Comparison of ENCODE assay signal across 1 cellular context in the genomic region with DNA sequence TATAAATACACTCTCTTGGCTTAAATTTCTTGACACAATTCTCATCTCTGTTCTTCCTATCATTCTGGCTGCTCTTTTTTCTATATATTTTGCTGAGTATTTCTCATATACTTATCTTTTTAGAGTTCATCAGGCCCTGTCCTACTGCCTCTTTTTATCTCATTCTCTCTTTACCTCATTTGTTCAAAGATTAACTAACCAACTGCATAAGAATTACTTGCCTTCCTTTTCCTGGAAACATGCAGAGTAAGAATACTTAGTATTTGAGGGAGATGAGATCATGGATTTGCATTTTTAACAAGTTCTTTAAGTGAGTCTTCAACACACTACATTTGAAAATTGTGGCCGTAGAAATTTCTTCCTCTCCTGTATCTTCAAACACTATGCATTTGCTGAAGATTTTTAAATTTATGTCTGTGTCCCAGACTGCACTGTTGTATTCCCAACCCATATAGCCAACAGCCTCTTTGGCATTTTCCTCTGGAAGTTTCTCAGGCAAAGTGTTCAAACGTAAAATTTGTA.
TF ChIP-seq lines count a peak whose summit lies in the region.

No MANE protein-coding gene starts in this region.

TF ChIP-seq in K562, 482 proteins besides CTCF, POLR2A, EP300 and RAD21 (continues in another document):
- TF ChIP-seq RBM22 (IDR thresholded peaks at IDR 0.05; ENCODE audit: low read depth, low read length, poor library complexity, severe bottlenecking) (no peak), ZC3H11A (IDR thresholded peaks at IDR 0.05; ENCODE audit: low read depth, low read length) (no peak), NFXL1 (CRISPR knock-in tag; IDR thresholded peaks at IDR 0.05) (no peak), CHD7 (IDR thresholded peaks at IDR 0.05; ENCODE audit: low read depth, low read length) (no peak), PPARD (CRISPR knock-in tag; IDR thresholded peaks at IDR 0.05) (no peak), BCL6 (CRISPR knock-in tag; IDR thresholded peaks at IDR 0.05) (0 out of 2 replicates have a peak, but pooled peaks have one; percentile 29), THRA (IDR thresholded peaks at IDR 0.05) (no peak), ZNF232 (CRISPR knock-in tag; IDR thresholded peaks at IDR 0.05) (no peak), TCF3 (CRISPR knock-in tag; IDR thresholded peaks at IDR 0.05) (peak; percentile 77), ARID2 (IDR thresholded peaks at IDR 0.05) (no peak), ZNF707 (CRISPR knock-in tag; conservative IDR thresholded peaks at IDR 0.05) (no peak), TGIF2 (CRISPR knock-in tag; IDR thresholded peaks at IDR 0.05) (no peak), NCOA1 (IDR thresholded peaks at IDR 0.05; ENCODE audit: low read depth) (peak; percentile 66; the same call in 1 of the 2 replicates), EP400 (IDR thresholded peaks at IDR 0.05) (peak; percentile 50), DMBX1 (CRISPR knock-in tag; IDR thresholded peaks at IDR 0.05; ENCODE audit: borderline replicate concordance) (0 out of 2 replicates have a peak, but pooled peaks have one; percentile 6), ZNF212 (CRISPR knock-in tag; IDR thresholded peaks at IDR 0.05) (no peak), SRSF7 (optimal IDR thresholded peaks at IDR 0.05; ENCODE audit: low read depth, low read length) (no peak), USF2 (CRISPR knock-in tag; IDR thresholded peaks at IDR 0.05) (no peak), BCOR (IDR thresholded peaks at IDR 0.05) (no peak), TCFL5 (CRISPR knock-in tag; conservative IDR thresholded peaks at IDR 0.05) (0 out of 2 replicates have a peak, but pooled peaks have one; percentile 46), JUNB (CRISPR knock-in tag; conservative IDR thresholded peaks at IDR 0.05) (no peak), DPF2 (IDR thresholded peaks at IDR 0.05) (peak; percentile 88), ZNF644 (tag; IDR thresholded peaks at IDR 0.05; ENCODE audit: low read depth) (no peak), SREBF2 (CRISPR knock-in tag; IDR thresholded peaks at IDR 0.05) (no peak), CBFA2T2 (conservative IDR thresholded peaks at IDR 0.05) (peak; percentile 61), ZNF165 (CRISPR knock-in tag; IDR thresholded peaks at IDR 0.05; ENCODE audit: borderline replicate concordance) (no peak), TEAD4 (IDR thresholded peaks at IDR 0.05; ENCODE audit: low read length) (peak; percentile 48; the same call in 1 of the 2 replicates), TEAD4 (CRISPR knock-in tag; IDR thresholded peaks at IDR 0.05; ENCODE audit: borderline replicate concordance) (no peak), MED1 (CRISPR knock-in tag; IDR thresholded peaks at IDR 0.05; ENCODE audit: borderline replicate concordance) (no peak), POU5F1 (IDR thresholded peaks at IDR 0.05; ENCODE audit: borderline replicate concordance, low read depth, low read length, partially characterized antibody) (no peak), HES1 (IDR thresholded peaks at IDR 0.05; ENCODE audit: low read depth) (no peak), SNAPC5 (CRISPR knock-in tag; IDR thresholded peaks at IDR 0.05) (no peak), NR2C2 (CRISPR knock-in tag; IDR thresholded peaks at IDR 0.05) (no peak), NR2C2 (tag; IDR thresholded peaks at IDR 0.05) (peak; percentile 27; the same call in 1 of the 2 replicates)
- TF ChIP-seq, protein P1, sequence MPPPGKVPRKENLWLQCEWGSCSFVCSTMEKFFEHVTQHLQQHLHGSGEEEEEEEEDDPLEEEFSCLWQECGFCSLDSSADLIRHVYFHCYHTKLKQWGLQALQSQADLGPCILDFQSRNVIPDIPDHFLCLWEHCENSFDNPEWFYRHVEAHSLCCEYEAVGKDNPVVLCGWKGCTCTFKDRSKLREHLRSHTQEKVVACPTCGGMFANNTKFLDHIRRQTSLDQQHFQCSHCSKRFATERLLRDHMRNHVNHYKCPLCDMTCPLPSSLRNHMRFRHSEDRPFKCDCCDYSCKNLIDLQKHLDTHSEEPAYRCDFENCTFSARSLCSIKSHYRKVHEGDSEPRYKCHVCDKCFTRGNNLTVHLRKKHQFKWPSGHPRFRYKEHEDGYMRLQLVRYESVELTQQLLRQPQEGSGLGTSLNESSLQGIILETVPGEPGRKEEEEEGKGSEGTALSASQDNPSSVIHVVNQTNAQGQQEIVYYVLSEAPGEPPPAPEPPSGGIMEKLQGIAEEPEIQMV (tag; conservative IDR thresholded peaks at IDR 0.05; ENCODE audit: low read depth): no peak
- TF ChIP-seq, protein P2, sequence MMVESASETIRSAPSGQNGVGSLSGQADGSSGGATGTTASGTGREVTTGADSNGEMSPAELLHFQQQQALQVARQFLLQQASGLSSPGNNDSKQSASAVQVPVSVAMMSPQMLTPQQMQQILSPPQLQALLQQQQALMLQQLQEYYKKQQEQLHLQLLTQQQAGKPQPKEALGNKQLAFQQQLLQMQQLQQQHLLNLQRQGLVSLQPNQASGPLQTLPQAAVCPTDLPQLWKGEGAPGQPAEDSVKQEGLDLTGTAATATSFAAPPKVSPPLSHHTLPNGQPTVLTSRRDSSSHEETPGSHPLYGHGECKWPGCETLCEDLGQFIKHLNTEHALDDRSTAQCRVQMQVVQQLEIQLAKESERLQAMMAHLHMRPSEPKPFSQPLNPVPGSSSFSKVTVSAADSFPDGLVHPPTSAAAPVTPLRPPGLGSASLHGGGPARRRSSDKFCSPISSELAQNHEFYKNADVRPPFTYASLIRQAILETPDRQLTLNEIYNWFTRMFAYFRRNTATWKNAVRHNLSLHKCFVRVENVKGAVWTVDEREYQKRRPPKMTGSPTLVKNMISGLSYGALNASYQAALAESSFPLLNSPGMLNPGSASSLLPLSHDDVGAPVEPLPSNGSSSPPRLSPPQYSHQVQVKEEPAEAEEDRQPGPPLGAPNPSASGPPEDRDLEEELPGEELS (CRISPR knock-in tag; IDR thresholded peaks at IDR 0.05; ENCODE audit: borderline replicate concordance): no peak
- TF ChIP-seq, protein P3, sequence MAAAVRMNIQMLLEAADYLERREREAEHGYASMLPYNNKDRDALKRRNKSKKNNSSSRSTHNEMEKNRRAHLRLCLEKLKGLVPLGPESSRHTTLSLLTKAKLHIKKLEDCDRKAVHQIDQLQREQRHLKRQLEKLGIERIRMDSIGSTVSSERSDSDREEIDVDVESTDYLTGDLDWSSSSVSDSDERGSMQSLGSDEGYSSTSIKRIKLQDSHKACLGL (CRISPR knock-in tag; IDR thresholded peaks at IDR 0.05; ENCODE audit: borderline replicate concordance, poor library complexity, severe bottlenecking): no peak
- TF ChIP-seq, protein P4, sequence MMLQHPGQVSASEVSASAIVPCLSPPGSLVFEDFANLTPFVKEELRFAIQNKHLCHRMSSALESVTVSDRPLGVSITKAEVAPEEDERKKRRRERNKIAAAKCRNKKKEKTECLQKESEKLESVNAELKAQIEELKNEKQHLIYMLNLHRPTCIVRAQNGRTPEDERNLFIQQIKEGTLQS (IDR thresholded peaks at IDR 0.05): peak; percentile 90; the same call in 1 of the 2 replicates
- TF ChIP-seq, protein P4 (CRISPR knock-in tag; conservative IDR thresholded peaks at IDR 0.05): no peak
- TF ChIP-seq, protein P5, sequence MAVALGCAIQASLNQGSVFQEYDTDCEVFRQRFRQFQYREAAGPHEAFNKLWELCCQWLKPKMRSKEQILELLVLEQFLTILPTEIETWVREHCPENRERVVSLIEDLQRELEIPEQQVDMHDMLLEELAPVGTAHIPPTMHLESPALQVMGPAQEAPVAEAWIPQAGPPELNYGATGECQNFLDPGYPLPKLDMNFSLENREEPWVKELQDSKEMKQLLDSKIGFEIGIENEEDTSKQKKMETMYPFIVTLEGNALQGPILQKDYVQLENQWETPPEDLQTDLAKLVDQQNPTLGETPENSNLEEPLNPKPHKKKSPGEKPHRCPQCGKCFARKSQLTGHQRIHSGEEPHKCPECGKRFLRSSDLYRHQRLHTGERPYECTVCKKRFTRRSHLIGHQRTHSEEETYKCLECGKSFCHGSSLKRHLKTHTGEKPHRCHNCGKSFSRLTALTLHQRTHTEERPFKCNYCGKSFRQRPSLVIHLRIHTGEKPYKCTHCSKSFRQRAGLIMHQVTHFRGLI (CRISPR knock-in tag; IDR thresholded peaks at IDR 0.05): 0 out of 2 replicates have a peak, but pooled peaks have one; percentile 53
